1 cellular context compared by ENCODE assay signal in the genomic region with DNA sequence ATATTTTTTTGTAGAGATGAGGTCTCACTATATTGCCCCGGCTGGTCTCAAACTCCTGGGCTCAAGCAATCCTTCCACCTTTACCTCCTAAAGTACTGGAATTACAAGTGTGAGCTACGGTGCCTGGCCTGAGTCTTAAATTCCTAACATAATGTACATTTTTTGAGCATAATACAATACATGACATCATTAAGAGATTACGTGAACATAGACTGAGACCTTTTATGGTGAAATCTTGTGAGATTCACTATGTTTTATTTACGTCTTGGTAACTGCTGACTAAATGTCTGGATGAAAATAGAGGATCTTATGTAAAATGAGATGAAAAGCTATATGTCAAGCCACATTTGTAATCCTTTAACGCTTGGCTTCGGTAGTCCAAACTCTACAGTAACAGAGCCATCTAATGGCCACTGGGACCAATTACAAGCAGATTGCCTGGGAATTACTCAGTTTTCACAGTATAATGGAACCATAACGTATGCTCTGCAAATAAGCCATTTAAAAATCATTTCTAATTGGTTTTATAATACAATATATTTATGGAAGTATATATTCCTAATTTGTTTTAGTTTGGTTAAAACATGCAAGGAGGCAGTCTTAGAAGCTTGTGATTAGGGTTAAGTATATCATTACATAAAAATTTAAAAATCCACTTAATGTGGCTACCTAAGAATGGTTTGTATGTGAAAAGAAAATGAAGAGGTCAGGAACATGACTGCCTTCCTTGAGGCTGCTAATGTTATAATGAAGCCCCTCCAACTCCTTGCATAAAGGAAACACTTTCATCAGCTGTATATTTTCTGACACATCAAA.
TF ChIP-seq lines count a peak whose summit lies in the region.

No MANE protein-coding gene starts in this region.

TF ChIP-seq in K562, 482 proteins besides CTCF, POLR2A, EP300 and RAD21 (continued from another document and continues in another):
- TF ChIP-seq, protein P1, sequence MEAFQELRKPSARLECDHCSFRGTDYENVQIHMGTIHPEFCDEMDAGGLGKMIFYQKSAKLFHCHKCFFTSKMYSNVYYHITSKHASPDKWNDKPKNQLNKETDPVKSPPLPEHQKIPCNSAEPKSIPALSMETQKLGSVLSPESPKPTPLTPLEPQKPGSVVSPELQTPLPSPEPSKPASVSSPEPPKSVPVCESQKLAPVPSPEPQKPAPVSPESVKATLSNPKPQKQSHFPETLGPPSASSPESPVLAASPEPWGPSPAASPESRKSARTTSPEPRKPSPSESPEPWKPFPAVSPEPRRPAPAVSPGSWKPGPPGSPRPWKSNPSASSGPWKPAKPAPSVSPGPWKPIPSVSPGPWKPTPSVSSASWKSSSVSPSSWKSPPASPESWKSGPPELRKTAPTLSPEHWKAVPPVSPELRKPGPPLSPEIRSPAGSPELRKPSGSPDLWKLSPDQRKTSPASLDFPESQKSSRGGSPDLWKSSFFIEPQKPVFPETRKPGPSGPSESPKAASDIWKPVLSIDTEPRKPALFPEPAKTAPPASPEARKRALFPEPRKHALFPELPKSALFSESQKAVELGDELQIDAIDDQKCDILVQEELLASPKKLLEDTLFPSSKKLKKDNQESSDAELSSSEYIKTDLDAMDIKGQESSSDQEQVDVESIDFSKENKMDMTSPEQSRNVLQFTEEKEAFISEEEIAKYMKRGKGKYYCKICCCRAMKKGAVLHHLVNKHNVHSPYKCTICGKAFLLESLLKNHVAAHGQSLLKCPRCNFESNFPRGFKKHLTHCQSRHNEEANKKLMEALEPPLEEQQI (IDR thresholded peaks at IDR 0.05), result peak; percentile 21; the same call in 1 of the 2 replicates
- TF ChIP-seq, protein P2, sequence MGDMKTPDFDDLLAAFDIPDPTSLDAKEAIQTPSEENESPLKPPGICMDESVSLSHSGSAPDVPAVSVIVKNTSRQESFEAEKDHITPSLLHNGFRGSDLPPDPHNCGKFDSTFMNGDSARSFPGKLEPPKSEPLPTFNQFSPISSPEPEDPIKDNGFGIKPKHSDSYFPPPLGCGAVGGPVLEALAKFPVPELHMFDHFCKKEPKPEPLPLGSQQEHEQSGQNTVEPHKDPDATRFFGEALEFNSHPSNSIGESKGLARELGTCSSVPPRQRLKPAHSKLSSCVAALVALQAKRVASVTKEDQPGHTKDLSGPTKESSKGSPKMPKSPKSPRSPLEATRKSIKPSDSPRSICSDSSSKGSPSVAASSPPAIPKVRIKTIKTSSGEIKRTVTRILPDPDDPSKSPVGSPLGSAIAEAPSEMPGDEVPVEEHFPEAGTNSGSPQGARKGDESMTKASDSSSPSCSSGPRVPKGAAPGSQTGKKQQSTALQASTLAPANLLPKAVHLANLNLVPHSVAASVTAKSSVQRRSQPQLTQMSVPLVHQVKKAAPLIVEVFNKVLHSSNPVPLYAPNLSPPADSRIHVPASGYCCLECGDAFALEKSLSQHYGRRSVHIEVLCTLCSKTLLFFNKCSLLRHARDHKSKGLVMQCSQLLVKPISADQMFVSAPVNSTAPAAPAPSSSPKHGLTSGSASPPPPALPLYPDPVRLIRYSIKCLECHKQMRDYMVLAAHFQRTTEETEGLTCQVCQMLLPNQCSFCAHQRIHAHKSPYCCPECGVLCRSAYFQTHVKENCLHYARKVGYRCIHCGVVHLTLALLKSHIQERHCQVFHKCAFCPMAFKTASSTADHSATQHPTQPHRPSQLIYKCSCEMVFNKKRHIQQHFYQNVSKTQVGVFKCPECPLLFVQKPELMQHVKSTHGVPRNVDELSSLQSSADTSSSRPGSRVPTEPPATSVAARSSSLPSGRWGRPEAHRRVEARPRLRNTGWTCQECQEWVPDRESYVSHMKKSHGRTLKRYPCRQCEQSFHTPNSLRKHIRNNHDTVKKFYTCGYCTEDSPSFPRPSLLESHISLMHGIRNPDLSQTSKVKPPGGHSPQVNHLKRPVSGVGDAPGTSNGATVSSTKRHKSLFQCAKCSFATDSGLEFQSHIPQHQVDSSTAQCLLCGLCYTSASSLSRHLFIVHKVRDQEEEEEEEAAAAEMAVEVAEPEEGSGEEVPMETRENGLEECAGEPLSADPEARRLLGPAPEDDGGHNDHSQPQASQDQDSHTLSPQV (IDR thresholded peaks at IDR 0.05), result peak; percentile 79; the same call in 1 of the 2 replicates
- TF ChIP-seq GATAD2B (IDR thresholded peaks at IDR 0.05; ENCODE audit: borderline replicate concordance) (peak; percentile 69), ZNF584 (CRISPR knock-in tag; IDR thresholded peaks at IDR 0.05; ENCODE audit: low read depth) (no peak), GTF2B (IDR thresholded peaks at IDR 0.05; ENCODE audit: extremely low read depth, insufficient read length) (no peak), SMC3 (conservative IDR thresholded peaks at IDR 0.05; ENCODE audit: insufficient read depth, low read depth, low read length) (peak; percentile 94), CEBPG (CRISPR knock-in tag; IDR thresholded peaks at IDR 0.05) (0 out of 2 replicates have a peak, but pooled peaks have one; percentile 12), CEBPG (tag; conservative IDR thresholded peaks at IDR 0.05 in 1 of 2, IDR thresholded peaks at IDR 0.05 in 1 of 2) (no peak), MNT (conservative IDR thresholded peaks at IDR 0.05) (0 out of 4 replicates have a peak, but pooled peaks of 1 of the 2 experiments have one; percentile 39), RBFOX2 (IDR thresholded peaks at IDR 0.05; ENCODE audit: low read depth, low read length) (no peak), MYNN (IDR thresholded peaks at IDR 0.05) (0 out of 2 replicates have a peak, but pooled peaks have one; percentile 47), MYNN (CRISPR knock-in tag; IDR thresholded peaks at IDR 0.05) (no peak), NCOR1 (IDR thresholded peaks at IDR 0.05) (no peak), ATF7 (IDR thresholded peaks at IDR 0.05) (peak; percentile 74), KLF16 (IDR thresholded peaks at IDR 0.05) (peak; percentile 31; the same call in 1 of the 2 replicates), ZBTB9 (CRISPR knock-in tag; IDR thresholded peaks at IDR 0.05) (peak; percentile 16; the same call in 1 of the 2 replicates), BRD9 (IDR thresholded peaks at IDR 0.05; ENCODE audit: low read depth, partially characterized antibody) (peak; percentile 48), MCM7 (IDR thresholded peaks at IDR 0.05) (no peak), ELF2 (CRISPR knock-in tag; IDR thresholded peaks at IDR 0.05) (0 out of 2 replicates have a peak, but pooled peaks have one; percentile 31), ZNF239 (CRISPR knock-in tag; IDR thresholded peaks at IDR 0.05) (0 out of 2 replicates have a peak, but pooled peaks have one; percentile 14), EP400 (IDR thresholded peaks at IDR 0.05) (peak; percentile 50; the same call in 1 of the 2 replicates), ILK (tag; IDR thresholded peaks at IDR 0.05; ENCODE audit: borderline replicate concordance, low read depth) (no peak), ZBTB11 (CRISPR knock-in tag; IDR thresholded peaks at IDR 0.05) (no peak), MEIS2 (IDR thresholded peaks at IDR 0.05; ENCODE audit: partially characterized antibody) (peak; percentile 25), JUND (IDR thresholded peaks at IDR 0.05; ENCODE audit: borderline replicate concordance, low read depth, low read length) (0 out of 2 replicates have a peak, but pooled peaks have one; percentile 4), JUND (tag; IDR thresholded peaks at IDR 0.05; ENCODE audit: borderline replicate concordance, low read depth, low read length) (no peak; the same call in 2 of the 3 replicates), ZNF3 (CRISPR knock-in tag; IDR thresholded peaks at IDR 0.05) (no peak), CEBPB (tag; IDR thresholded peaks at IDR 0.05) (peak; percentile 27; the same call in 1 of the 2 replicates), ZNF589 (CRISPR knock-in tag; IDR thresholded peaks at IDR 0.05; ENCODE audit: low read depth) (0 out of 2 replicates have a peak, but pooled peaks have one; percentile 31), DEAF1 (CRISPR knock-in tag; IDR thresholded peaks at IDR 0.05) (peak; percentile 99), CC2D1A (IDR thresholded peaks at IDR 0.05) (peak; percentile 80), RBM14 (IDR thresholded peaks at IDR 0.05; ENCODE audit: borderline replicate concordance, insufficient read depth, low read depth, low read length) (no peak)
- TF ChIP-seq, protein P3, sequence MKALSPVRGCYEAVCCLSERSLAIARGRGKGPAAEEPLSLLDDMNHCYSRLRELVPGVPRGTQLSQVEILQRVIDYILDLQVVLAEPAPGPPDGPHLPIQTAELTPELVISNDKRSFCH (CRISPR knock-in tag; IDR thresholded peaks at IDR 0.05), result no peak
- TF ChIP-seq, protein P3 (tag; IDR thresholded peaks at IDR 0.05), result 0 out of 2 replicates have a peak, but pooled peaks have one; percentile 22
- TF ChIP-seq, protein P4, sequence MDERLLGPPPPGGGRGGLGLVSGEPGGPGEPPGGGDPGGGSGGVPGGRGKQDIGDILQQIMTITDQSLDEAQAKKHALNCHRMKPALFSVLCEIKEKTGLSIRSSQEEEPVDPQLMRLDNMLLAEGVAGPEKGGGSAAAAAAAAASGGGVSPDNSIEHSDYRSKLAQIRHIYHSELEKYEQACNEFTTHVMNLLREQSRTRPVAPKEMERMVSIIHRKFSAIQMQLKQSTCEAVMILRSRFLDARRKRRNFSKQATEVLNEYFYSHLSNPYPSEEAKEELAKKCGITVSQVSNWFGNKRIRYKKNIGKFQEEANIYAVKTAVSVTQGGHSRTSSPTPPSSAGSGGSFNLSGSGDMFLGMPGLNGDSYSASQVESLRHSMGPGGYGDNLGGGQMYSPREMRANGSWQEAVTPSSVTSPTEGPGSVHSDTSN (CRISPR knock-in tag; IDR thresholded peaks at IDR 0.05; ENCODE audit: low read depth), result no peak
- TF ChIP-seq, protein P4 (tag; conservative IDR thresholded peaks at IDR 0.05; ENCODE audit: low read depth), result 0 out of 2 replicates have a peak, but pooled peaks have one; percentile 17
